8 cellular contexts compared by ENCODE assay signal in genomic region chr5:136424835-136425694, GRCh38. TPM values are rescaled to one million over a fixed set of nuclear protein-coding genes. Genes with fewer than 3 reads are reported as not detected.
DNase-seq lines count a peak whose midpoint lies in the region; ATAC-seq and TF ChIP-seq lines count a peak whose summit lies in the region.

No MANE protein-coding gene starts in this region.

- no peaks in the 10 kb centered on the region for H3K4me1 Mint-ChIP-seq in activated T-cell treated with anti-CD3 and anti-CD28 coated beads, Interleukin-2, amount 50 U/mL, for 4 hours (ENCODE audit: low read depth)
- no peaks in the 10 kb centered on the region for H3K4me1 Mint-ChIP-seq in T-helper 17 cell

- H3K9me3 Mint-ChIP-seq in activated T-cell treated with anti-CD3 and anti-CD28 coated beads, Interleukin-2, amount 50 U/mL, for 4 hours, result no peaks in the 10 kb centered on the region

- no peaks in the 10 kb centered on the region for H3K36me3 Mint-ChIP-seq in activated T-cell treated with anti-CD3 and anti-CD28 coated beads, Interleukin-2, amount 50 U/mL, for 4 hours (ENCODE audit: insufficient read depth)
- H3K36me3 Mint-ChIP-seq in T-helper 17 cell (ENCODE audit: low read depth), result no peaks in the 10 kb centered on the region

- CTCF ChIA-PET in HEK293T (lab: Yijun Ruan, JAX), result interaction anchor here (1.3 to 1.6 kb wide), 2 partner anchors 67 to 150 kb away, joined by 3 to 5 read pairs; no protein-coding TSS in a partner anchor

- no peak overlapping the region for H3K4me3 Mint-ChIP-seq in activated T-cell treated with anti-CD3 and anti-CD28 coated beads, Interleukin-2, amount 50 U/mL, for 4 hours
- no peak overlapping the region for H3K4me3 Mint-ChIP-seq in T-helper 17 cell

- ATAC-seq in activated T-cell treated with anti-CD3 and anti-CD28 coated beads, Interleukin-2, amount 50 U/mL, for 4 hours, result no peak
- no peak for ATAC-seq in T-helper 17 cell

- H3K9me3 ChIP-seq in T-helper 17 cell (ENCODE audit: control insufficient read depth, low read length, poor library complexity, severe bottlenecking), result no peaks in the 10 kb centered on the region

- no peaks in the 10 kb centered on the region for H3K27me3 Mint-ChIP-seq in activated T-cell treated with anti-CD3 and anti-CD28 coated beads, Interleukin-2, amount 50 U/mL, for 4 hours (ENCODE audit: low read depth)
- H3K27me3 Mint-ChIP-seq in T-helper 17 cell, result no peaks in the 10 kb centered on the region

- H3K27ac Mint-ChIP-seq in T-helper 17 cell, result no peak overlapping the region

- POLR2A ChIA-PET in HEK293T (lab: Yijun Ruan, JAX), result no interaction called here

- DNase-seq in activated T-cell treated with anti-CD3 and anti-CD28 coated beads for 1 hour (ENCODE audit: low read depth) (peak; percentile 8), HEK293T (ENCODE audit: extremely low spot score) (peak; percentile 85), NCI-H1092 treated with DMSO at 0.1 percent for 48 hours (lab: John Stamatoyannopoulos, UW) (peak; percentile 31), T-helper 17 cell (peak; percentile 9 to 19 (median 18)), dermis blood vessel endothelial cell (peak; percentile 75), lung microvascular endothelial cell (ENCODE audit: low read depth in 2 of 2) (peak; percentile 66 to 73), superior temporal gyrus (ENCODE audit: extremely low spot score) (peak; percentile 79)
- no peak for DNase-seq in activated T-cell treated with anti-CD3 and anti-CD28 coated beads, Interleukin-2, amount 50 U/mL, for 4 hours

TF ChIP-seq in HEK293T, 16 proteins besides CTCF, POLR2A, EP300 and RAD21:
- TF ChIP-seq SP1 (IDR thresholded peaks at IDR 0.05) (no peak), CTBP1 (IDR thresholded peaks at IDR 0.05; ENCODE audit: borderline replicate concordance) (no peak), ELF4 (IDR thresholded peaks at IDR 0.05) (no peak), L3MBTL2 (conservative IDR thresholded peaks at IDR 0.05) (no peak), TARDBP (IDR thresholded peaks at IDR 0.05) (no peak), LEF1 (IDR thresholded peaks at IDR 0.05; ENCODE audit: borderline replicate concordance) (no peak), NFRKB (IDR thresholded peaks at IDR 0.05) (no peak)

RNA-seq across cellular contexts. Expression of gene TRPC7, which starts 59.7 kb away (rescaled TPM):
- not detected for total RNA-seq in activated T-cell treated with anti-CD3 and anti-CD28 coated beads, Interleukin-2, amount 50 U/mL, for 4 hours
- total RNA-seq in T-helper 17 cell (not detected), dermis blood vessel endothelial cell (not detected in 2 replicates), lung microvascular endothelial cell (not detected in 2 replicates)
